ENCODE assay signal across 33 cellular contexts in genomic region chr17:33014751-33015150, GRCh38. TPM values are rescaled to one million over a fixed set of nuclear protein-coding genes. Genes with fewer than 3 reads are reported as not detected.
DNase-seq lines count a peak whose midpoint lies in the region; ATAC-seq and TF ChIP-seq lines count a peak whose summit lies in the region.
"Had no signal": no experiment of that assay in that cellular context is flagged by ENCODE, and none has a peak within 500 bp of the region (broad histone marks: within the 10 kb centered on the region; RNA-seq: fewer than 3 reads in every experiment).

No MANE protein-coding gene starts in this region.

- peaks cover 0 to 8% (median 0%) of the 10 kb centered on the region in 4 donors for H3K4me1 ChIP-seq in stomach
- H3K4me1 ChIP-seq in gastroesophageal sphincter = no peaks in the 10 kb centered on the region
- H3K4me1 ChIP-seq: esophagus muscularis mucosa, heart right ventricle, neural progenitor cell had no signal

- ATAC-seq in left lobe of liver (peak; percentile 80), gastroesophageal sphincter (no peak)
- ATAC-seq: activated CD8-positive, alpha-beta T cell treated with anti-CD3 and anti-CD28 coated beads for 36 hours; heart right ventricle; Right ventricle myocardium inferior had no signal

- peaks cover 0 to 4% (median 0%) of the 10 kb centered on the region in 3 donors for H3K27me3 ChIP-seq in stomach
- no peaks in the 10 kb centered on the region for H3K27me3 ChIP-seq in gastroesophageal sphincter
- H3K27me3 ChIP-seq: MG63, neural progenitor cell, sigmoid colon, tibial artery had no signal

- TF ChIP-seq POLR2A in stomach (IDR thresholded peaks at IDR 0.05) = no peak
- TF ChIP-seq POLR2A in gastroesophageal sphincter (IDR thresholded peaks at IDR 0.05) = no peak

- TF ChIP-seq CTCF in coronary artery (IDR thresholded peaks at IDR 0.05) (no peak), stomach (IDR thresholded peaks at IDR 0.05) (no peak), gastroesophageal sphincter (IDR thresholded peaks at IDR 0.05) (no peak)

- no peak overlapping the region for H3K4me3 ChIP-seq in coronary artery
- no peak overlapping the region for H3K4me3 ChIP-seq in stomach
- no peak overlapping the region for H3K4me3 ChIP-seq in gastroesophageal sphincter
- H3K4me3 ChIP-seq: esophagus muscularis mucosa, heart right ventricle, MG63, neural progenitor cell, PC-9, sigmoid colon, tibial artery had no signal

- DNase-seq in HK-2 (ENCODE audit: unreplicated experiment) = peak; percentile 58
- peak; percentile 29 for DNase-seq in coronary artery (ENCODE audit: low spot score)
- DNase-seq in left lobe of liver (ENCODE audit: low spot score) = peak; percentile 55
- peak; percentile 38 for DNase-seq in stomach
- no peak for DNase-seq in activated CD4-positive, alpha-beta T cell treated with anti-CD3 and anti-CD28 coated beads for 48 hours
- no peak for DNase-seq in DMS53 treated with DMSO at 0.1 percent for 48 hours (lab: John Stamatoyannopoulos, UW; ENCODE audit: unreplicated experiment)
- DNase-seq: activated CD4-positive, alpha-beta T cell treated with anti-CD3 and anti-CD28 coated beads for 1 hour; activated CD8-positive, alpha-beta T cell treated with anti-CD3 and anti-CD28 coated beads for 36 hours; activated naive CD4-positive, alpha-beta T cell treated with Interleukin-2 at 50 U/mL for 16 hours; C1 segment of cervical spinal cord; central memory CD4-positive, alpha-beta T cell; dermis blood vessel endothelial cell; foreskin keratinocyte; heart right ventricle; KG1; MG63; NCI-H1105; NCI-H187 treated with DMSO at 0.1 percent for 48 hours; NCI-H524 treated with DMSO at 0.1 percent for 48 hours; PC-9; sigmoid colon; stimulated activated CD4-positive, alpha-beta T cell treated with anti-CD3 and anti-CD28 coated beads, Interleukin-12 subunit alpha, Interleukin-12 subunit beta, amount 100 ng/mL, for 4 hours; stimulated activated CD4-positive, alpha-beta T cell treated with anti-CD3 and anti-CD28 coated beads, Interleukin-2, amount 100 ng/mL, for 48 hours had no signal

- H3K9me3 ChIP-seq in stomach (no peaks in the 10 kb centered on the region), gastroesophageal sphincter (no peaks in the 10 kb centered on the region)
- H3K9me3 ChIP-seq: Caco-2, esophagus muscularis mucosa, heart right ventricle, MG63, sigmoid colon, tibial artery had no signal

- WGBS in stomach, 5 donors = 19 to 48% (median 24%) methylated on average over 7 of the region's 7 CpGs
- WGBS in gastroesophageal sphincter (ENCODE audit: low coverage in 1 of 2), 2 donors = 35 to 52% methylated on average over 2 to 3 of the region's 7 CpGs

- H3K36me3 ChIP-seq in stomach (no peaks in the 10 kb centered on the region), gastroesophageal sphincter (no peaks in the 10 kb centered on the region)
- H3K36me3 ChIP-seq: esophagus muscularis mucosa, heart right ventricle, MG63, neural progenitor cell, sigmoid colon, tibial artery had no signal

- no peak overlapping the region for H3K27ac ChIP-seq in coronary artery
- no peak overlapping the region for H3K27ac ChIP-seq in stomach
- no peak overlapping the region for H3K27ac ChIP-seq in gastroesophageal sphincter
- H3K27ac ChIP-seq: esophagus muscularis mucosa, foreskin keratinocyte, heart right ventricle, neural progenitor cell, PC-9, sigmoid colon, tibial artery had no signal

- TF ChIP-seq EP300 in stomach (IDR thresholded peaks at IDR 0.05) (no peak), gastroesophageal sphincter (IDR thresholded peaks at IDR 0.05) (no peak)

- intact Hi-C loops in stomach (cut with DNase I; ENCODE audit: low total_unique reads) = no loop called here

RNA-seq across cellular contexts. Expression of gene SPACA3, which starts 23.1 kb away (rescaled TPM):
- total RNA-seq in left lobe of liver (not detected), stomach (not detected), gastroesophageal sphincter (not detected)
- polyA plus RNA-seq in stomach = under 1 TPM in 1 of 3 donors, not detected in 2; 0.15 TPM
- total RNA-seq: activated CD8-positive, alpha-beta T cell treated with anti-CD3 and anti-CD28 coated beads for 36 hours; activated T-helper 1 cell treated with anti-CD3 and anti-CD28 coated beads, Interleukin-12 subunit alpha, Interleukin-12 subunit beta, Interleukin-2, Interleukin-4 antibody, amounts not matched to agents 30 ng/mL and 10 ng/mL and 1 ng/mL, durations not matched to agents 14 hours and 24 hours and 36 hours; dermis blood vessel endothelial cell; esophagus muscularis mucosa; foreskin keratinocyte; H4; heart right ventricle; PC-9; posterior vena cava; Right ventricle myocardium inferior; sigmoid colon; T-helper 2 cell treated with Interferon-gamma antibody and Interleukin-4, amounts not matched to agents 100 ng/mL and 5 ng/mL, for 36 hours had no signal
- polyA plus RNA-seq: foreskin keratinocyte, heart right ventricle, sigmoid colon had no signal

Comparison
In these comparisons a context has a peak if more than half of its experiments do, and no peak if none do; other contexts are left out.
1. DNase-seq: peak in HK-2 (single experiment), coronary artery (single experiment), left lobe of liver (single experiment) and stomach (single experiment); none in activated CD4-positive, alpha-beta T cell treated with anti-CD3 and anti-CD28 coated beads for 48 hours (single experiment) and DMS53 treated with DMSO at 0.1 percent for 48 hours (single experiment).